1 cellular context compared by ENCODE assay signal in genomic region chr10:113007343-113007771, GRCh38.
TF ChIP-seq lines count a peak whose summit lies in the region.

No MANE protein-coding gene starts in this region.

TF ChIP-seq in HepG2, 621 proteins besides CTCF, POLR2A, EP300 and RAD21 (continued from another document and continues in another):
- TF ChIP-seq ZFP91 (CRISPR knock-in tag; IDR thresholded peaks at IDR 0.05; ENCODE audit: borderline replicate concordance) (peak; percentile 19; the same call in 1 of the 2 replicates), ZNF468 (CRISPR knock-in tag; IDR thresholded peaks at IDR 0.05) (no peak), TBX3 (IDR thresholded peaks at IDR 0.05; ENCODE audit: borderline replicate concordance) (peak; percentile 82; the same call in 1 of the 2 replicates), REST (IDR thresholded peaks at IDR 0.05; ENCODE audit: borderline replicate concordance in 1 of 2, low read depth in 1 of 2, low read length in 2 of 2) (peak in 1 of 2 experiments; percentile 66; a peak in 1 of 4 replicates), ZNF503 (CRISPR knock-in tag; IDR thresholded peaks at IDR 0.05) (peak; percentile 94), ISL2 (CRISPR knock-in tag; IDR thresholded peaks at IDR 0.05) (peak; percentile 96), ZBTB33 (CRISPR knock-in tag; IDR thresholded peaks at IDR 0.05) (peak; percentile 44), SP5 (CRISPR knock-in tag; IDR thresholded peaks at IDR 0.05; ENCODE audit: borderline replicate concordance, low read depth) (peak; percentile 77; the same call in 1 of the 2 replicates), RCOR2 (CRISPR knock-in tag; IDR thresholded peaks at IDR 0.05) (peak; percentile 87), ZSCAN21 (CRISPR knock-in tag; IDR thresholded peaks at IDR 0.05; ENCODE audit: borderline replicate concordance) (peak; percentile 50; the same call in 1 of the 2 replicates), ONECUT2 (CRISPR knock-in tag; IDR thresholded peaks at IDR 0.05) (no peak; the same call in 1 of the 2 replicates), ZNF121 (CRISPR knock-in tag; IDR thresholded peaks at IDR 0.05) (0 out of 2 replicates have a peak, but pooled peaks have one; percentile 36), RXRB (CRISPR knock-in tag; IDR thresholded peaks at IDR 0.05; ENCODE audit: borderline replicate concordance) (peak; percentile 92), MAFF (IDR thresholded peaks at IDR 0.05; ENCODE audit: low read depth, low read length) (no peak), ZNF646 (CRISPR knock-in tag; IDR thresholded peaks at IDR 0.05) (no peak), PHF21A (CRISPR knock-in tag; IDR thresholded peaks at IDR 0.05) (peak; percentile 73), ZNF256 (CRISPR knock-in tag; conservative IDR thresholded peaks at IDR 0.05) (no peak), GRHL1 (CRISPR knock-in tag; conservative IDR thresholded peaks at IDR 0.05) (no peak), HMG20B (CRISPR knock-in tag; conservative IDR thresholded peaks at IDR 0.05) (peak; percentile 52; the same call in 1 of the 2 replicates), ZNF850 (CRISPR knock-in tag; conservative IDR thresholded peaks at IDR 0.05) (no peak), NKX3-1 (CRISPR knock-in tag; IDR thresholded peaks at IDR 0.05) (no peak), YY1 (IDR thresholded peaks at IDR 0.05; ENCODE audit: insufficient read depth, insufficient replicate concordance, low read depth, low read length) (no peak), SALL1 (CRISPR knock-in tag; IDR thresholded peaks at IDR 0.05) (peak; percentile 88), ZNF142 (CRISPR knock-in tag; IDR thresholded peaks at IDR 0.05) (no peak), MEIS1 (CRISPR knock-in tag; IDR thresholded peaks at IDR 0.05; ENCODE audit: borderline replicate concordance) (peak; percentile 47; the same call in 1 of the 2 replicates)
